ENCODE assay signal across 8 cellular contexts in genomic region chr11:88175707-88176066, GRCh38. TPM values are rescaled to one million over a fixed set of nuclear protein-coding genes. Genes with fewer than 3 reads are reported as not detected.
DNase-seq lines count a peak whose midpoint lies in the region; ATAC-seq and TF ChIP-seq lines count a peak whose summit lies in the region.
"Had no signal": no experiment of that assay in that cellular context is flagged by ENCODE, and none has a peak within 500 bp of the region (broad histone marks: within the 10 kb centered on the region; RNA-seq: fewer than 3 reads in every experiment).

No MANE protein-coding gene starts in this region.

- H3K27me3 ChIP-seq in HUES64 (ENCODE audit: insufficient read depth, low read length) (peaks cover 8% of the 10 kb centered on the region; the same call in 1 of the 2 replicates), esophagus squamous epithelium (no peaks in the 10 kb centered on the region)

- H3K4me3 ChIP-seq in HUES64 (ENCODE audit: low read length) (peak overlapping the region; percentile 71), esophagus squamous epithelium (peak overlapping the region; percentile 50 to 67 (median 60)), skin epidermis (peak overlapping the region; percentile 31 to 56 (median 44))

- TF ChIP-seq CTCF in esophagus squamous epithelium (IDR thresholded peaks at IDR 0.05) (no peak), GM10248 (IDR thresholded peaks at IDR 0.05; ENCODE audit: control extremely low read depth, extremely low read depth, low read depth, missing control alignments) (no peak)

- 6% methylated on average over 7 of the region's 7 CpGs for WGBS in HUES64
- 34 to 48% methylated on average over 2 to 5 of the region's 7 CpGs for WGBS in esophagus squamous epithelium, 2 donors

- H3K4me1 ChIP-seq in HUES64 (ENCODE audit: insufficient read depth, low read length) (peaks cover 22% of the 10 kb centered on the region), esophagus squamous epithelium (peaks cover 8 to 99% (median 19%) of the 10 kb centered on the region in 3 donors)

- ATAC-seq in GM21390 (IDR thresholded peaks at IDR 0.05; ENCODE audit: unreplicated experiment) (peak; percentile 8), HG03280 (IDR thresholded peaks at IDR 0.05; ENCODE audit: unreplicated experiment) (no peak)

- DNase-seq in esophagus squamous epithelium (lab: John Stamatoyannopoulos, UW), result no peak
- no peak for DNase-seq in GF-D8 (lab: John Stamatoyannopoulos, UW)
- DNase-seq in GM10248 (ENCODE audit: extremely low spot score), result no peak

- no peak for TF ChIP-seq POLR2A in esophagus squamous epithelium (IDR thresholded peaks at IDR 0.05)

- intact Hi-C loops in esophagus squamous epithelium (cut with DNase I), result no loop called here

- CTCF ChIA-PET in GM10248 (lab: Yijun Ruan, JAX), result interaction anchor here (1.1 to 1.6 kb wide), 5 partner anchors 14 to 309 kb away, joined by 3 to 4 read pairs (median 3); no protein-coding TSS in a partner anchor

- H3K9ac ChIP-seq in HUES64 (ENCODE audit: low read depth, low read length), result no peak overlapping the region

- H3K36me3 ChIP-seq in HUES64 (ENCODE audit: insufficient read depth, low read length) (no peaks in the 10 kb centered on the region; the same call in 1 of the 2 replicates), esophagus squamous epithelium (no peaks in the 10 kb centered on the region)

- H3K27ac ChIP-seq in HUES64 (ENCODE audit: low read depth, low read length) (no peak overlapping the region), esophagus squamous epithelium (peak overlapping the region; percentile 84 to 93 (median 90)), skin epidermis (peak overlapping the region in 19 of 21 experiments; percentile 8 to 91 (median 83))
- H3K27ac ChIP-seq: SK-N-MC had no signal

- no peaks in the 10 kb centered on the region for H3K9me3 ChIP-seq in HUES64 (ENCODE audit: insufficient read depth, low read depth, low read length)
- no peaks in the 10 kb centered on the region for H3K9me3 ChIP-seq in esophagus squamous epithelium

- POLR2A ChIA-PET in GM10248 (lab: Yijun Ruan, JAX), result interaction anchor here (0.6 kb wide), 1 partner anchor 161 kb away, joined by 4 read pairs; no protein-coding TSS in a partner anchor

RNA-seq across cellular contexts. Expression of gene RAB38, which starts 0.4 kb away (rescaled TPM):
- 11.5 TPM for polyA plus RNA-seq in HUES64 (2013, experiment 1 of 2)
- 15.9 TPM for polyA plus RNA-seq in HUES64 (2013, experiment 2 of 2)
- total RNA-seq in esophagus squamous epithelium, result 100 to 1,000 TPM in 1 of 4 donors, 10 to 100 TPM in 3; 23.4 to 105 (median 65.1) TPM
